Comparison of ENCODE assay signal across 18 cellular contexts in the genomic region with DNA sequence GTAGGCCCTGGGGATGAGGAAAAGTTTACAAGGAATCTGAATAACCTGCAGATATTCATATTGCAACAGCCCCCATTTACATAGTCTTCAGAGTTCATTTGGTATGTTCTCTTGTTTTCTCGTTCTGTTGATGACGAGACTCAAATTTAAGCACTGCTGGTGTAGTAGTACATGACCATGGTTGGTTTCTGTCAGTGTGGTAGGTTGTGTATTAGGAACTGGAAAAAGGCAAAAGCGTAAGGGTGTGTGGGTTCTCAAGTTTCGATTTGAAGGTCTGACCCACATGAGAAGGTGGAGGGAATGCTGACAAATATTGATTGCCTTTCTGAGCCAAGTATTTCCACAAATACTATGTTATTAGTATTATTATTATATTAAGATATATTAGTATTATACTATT.
"Had no signal": no experiment of that assay in that cellular context is flagged by ENCODE, and none has a peak within 500 bp of the region (broad histone marks: within the 10 kb centered on the region; RNA-seq: fewer than 3 reads in every experiment).

No MANE protein-coding gene starts in this region.

- H3K27me3 ChIP-seq: breast epithelium, neutrophil, tibial nerve, vagina had no signal

- H3K4me3 ChIP-seq: breast epithelium, skin epidermis, tibial nerve, vagina had no signal

- H3K9me3 ChIP-seq: breast epithelium, neutrophil, tibial nerve, vagina had no signal

- H3K36me3 ChIP-seq: breast epithelium, neutrophil, tibial nerve, vagina had no signal

- DNase-seq: activated CD4-positive, alpha-beta memory T cell treated with anti-CD3 and anti-CD28 coated beads for 36 hours; activated CD4-positive, alpha-beta T cell treated with anti-CD3 and anti-CD28 coated beads for 1 hour; activated naive CD8-positive, alpha-beta T cell treated with anti-CD3 and anti-CD28 coated beads, Interleukin-2, amount 10 ng/mL, durations not matched to agents 7 days and 5 days; activated T-cell treated with anti-CD3 and anti-CD28 coated beads, Interleukin-2, amount 50 U/mL, for 48 hours; anterior cingulate cortex; dermis blood vessel endothelial cell; endodermal cell; erythroblast; hypothalamus; midbrain; naive B cell; retina; stimulated activated CD4-positive, alpha-beta T cell treated with anti-CD3 and anti-CD28 coated beads, Interleukin-4, amount 100 ng/mL, for 4 hours had no signal

- H3K27ac ChIP-seq: breast epithelium, neutrophil, skin epidermis, tibial nerve, vagina had no signal

- H3K4me1 ChIP-seq: breast epithelium, vagina had no signal
